9 cellular contexts compared by ENCODE assay signal in the genomic region with DNA sequence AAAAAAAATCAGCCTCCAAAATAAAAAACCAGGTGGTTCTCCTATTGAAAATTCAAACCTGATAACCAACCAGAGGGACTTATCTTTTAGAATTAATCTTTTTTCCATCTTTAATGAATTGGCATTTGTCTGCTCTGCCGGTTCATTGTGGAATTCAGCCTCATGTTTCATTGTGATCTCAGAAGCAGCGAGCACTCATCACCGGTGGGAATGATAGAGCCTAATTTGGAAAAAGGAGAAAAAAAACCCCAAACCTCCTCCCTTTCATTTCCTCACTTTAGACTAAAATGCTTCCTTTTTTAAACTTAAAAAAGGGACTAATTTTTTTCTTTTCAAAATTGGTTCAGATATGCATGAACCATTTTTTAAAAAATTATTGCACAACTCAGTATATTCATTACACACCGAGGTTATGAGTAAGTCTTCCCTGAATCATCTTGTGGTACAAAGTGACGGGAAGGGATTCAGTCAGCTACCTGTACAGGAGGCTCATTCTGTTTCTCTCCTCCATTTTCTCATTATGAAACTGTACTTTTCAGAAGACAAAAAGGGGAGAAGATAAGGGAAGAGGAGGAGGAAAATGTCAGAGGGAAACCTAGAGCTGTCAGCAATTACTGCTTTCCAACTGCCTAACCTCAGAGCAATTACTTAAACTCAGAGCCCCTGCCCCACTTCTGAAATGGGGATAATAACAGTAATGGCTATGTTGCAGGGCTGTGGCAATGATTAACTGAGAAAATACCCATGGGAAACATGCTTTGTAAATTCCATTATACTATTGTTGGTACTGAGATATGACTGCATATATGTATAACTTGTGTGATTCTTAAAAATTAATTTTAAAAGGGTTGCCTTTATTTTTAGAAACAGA. TPM values are rescaled to one million over a fixed set of nuclear protein-coding genes. Genes with fewer than 3 reads are reported as not detected.
A peak's percentile ranks its signal among the peaks of the same experiment; 100 is the strongest.
DNase-seq lines count a peak whose midpoint lies in the region; ATAC-seq, FAIRE-seq and TF ChIP-seq lines count a peak whose summit lies in the region.
"Had no signal": no experiment of that assay in that cellular context is flagged by ENCODE, and none has a peak within 500 bp of the region (broad histone marks: within the 10 kb centered on the region; RNA-seq: fewer than 3 reads in every experiment).

No MANE protein-coding gene starts in this region.

- ATAC-seq in A549 (peak; percentile 74 to 88), GM19035 (IDR thresholded peaks at IDR 0.05; ENCODE audit: unreplicated experiment) (peak; percentile 65), HG03280 (IDR thresholded peaks at IDR 0.05; ENCODE audit: unreplicated experiment) (peak; percentile 69)

- peaks cover 52% of the 10 kb centered on the region for H3K4me1 Mint-ChIP-seq in stimulated activated naive CD8-positive, alpha-beta T cell treated with anti-CD3 and anti-CD28 coated beads, Interleukin-15, Interleukin-2, amounts not matched to agents 100 ng/mL and 50 ng/mL, for 24 hours (ENCODE audit: low read depth)

- no peaks in the 10 kb centered on the region for H3K9me3 ChIP-seq in A549

- DNase-seq in A549 (ENCODE audit: low read depth in 1 of 2, low spot score in 1 of 2) = peak; percentile 32 to 43
- DNase-seq in amniotic stem cell (lab: John Stamatoyannopoulos, UW) = peak; percentile 50
- DNase-seq in GM12891 (ENCODE audit: insufficient read length, low spot score) = no peak
- no peak for DNase-seq in GF-D8 (lab: John Stamatoyannopoulos, UW)
- DNase-seq in SW480 (ENCODE audit: low spot score) = no peak
- DNase-seq: naive B cell had no signal

- H3K9me3 Mint-ChIP-seq in stimulated activated naive CD8-positive, alpha-beta T cell treated with anti-CD3 and anti-CD28 coated beads, Interleukin-15, Interleukin-2, amounts not matched to agents 100 ng/mL and 50 ng/mL, for 24 hours = no peaks in the 10 kb centered on the region

- H3K36me3 Mint-ChIP-seq in stimulated activated naive CD8-positive, alpha-beta T cell treated with anti-CD3 and anti-CD28 coated beads, Interleukin-15, Interleukin-2, amounts not matched to agents 100 ng/mL and 50 ng/mL, for 24 hours (ENCODE audit: low read depth) = peaks cover 19% of the 10 kb centered on the region

- peak overlapping the region; percentile 58 to 78 for H3K27ac ChIP-seq in A549

- 22% methylated on average over 5 of the region's 5 CpGs for WGBS in A549 (ENCODE audit: missing lambda C conversion rate)

- no peak for TF ChIP-seq POLR2A in A549 (IDR thresholded peaks at IDR 0.05; ENCODE audit: low read length)
- TF ChIP-seq POLR2A in GM12891 (IDR thresholded peaks at IDR 0.05; ENCODE audit: low read depth, low read length) = no peak

- POLR2A ChIA-PET in A549 (lab: Yijun Ruan, JAX) = interaction anchor here (0.6 to 1.0 kb wide), 3 partner anchors 12 to 157 kb away, joined by 3 read pairs; no protein-coding TSS in a partner anchor

- TF ChIP-seq EP300 in A549 (IDR thresholded peaks at IDR 0.05) = no peak

- H3K4me3 Mint-ChIP-seq in stimulated activated naive CD8-positive, alpha-beta T cell treated with anti-CD3 and anti-CD28 coated beads, Interleukin-15, Interleukin-2, amounts not matched to agents 100 ng/mL and 50 ng/mL, for 24 hours = peak overlapping the region; percentile 24
- H3K4me3 Mint-ChIP-seq: naive B cell had no signal

- peaks cover 64% of the 10 kb centered on the region for H3K4me1 ChIP-seq in A549

- CTCF ChIA-PET in A549 (lab: Yijun Ruan, JAX) = no interaction called here

- no peaks in the 10 kb centered on the region for H3K27me3 Mint-ChIP-seq in stimulated activated naive CD8-positive, alpha-beta T cell treated with anti-CD3 and anti-CD28 coated beads, Interleukin-15, Interleukin-2, amounts not matched to agents 100 ng/mL and 50 ng/mL, for 24 hours
- H3K27me3 Mint-ChIP-seq: naive B cell had no signal

- no peak for TF ChIP-seq CTCF in A549 (IDR thresholded peaks at IDR 0.05)

- H3K27ac Mint-ChIP-seq in stimulated activated naive CD8-positive, alpha-beta T cell treated with anti-CD3 and anti-CD28 coated beads, Interleukin-15, Interleukin-2, amounts not matched to agents 100 ng/mL and 50 ng/mL, for 24 hours = peak overlapping the region; percentile 84

- peak overlapping the region; percentile 53 for H3K4me2 ChIP-seq in A549

- H3K4me3 ChIP-seq in A549 = no peak overlapping the region

- FAIRE-seq in A549 (lab: Jason Lieb, UNC) = no peak
- no peak for FAIRE-seq in GM12891 (lab: Jason Lieb, UNC)

- no peak for TF ChIP-seq RAD21 in A549 (conservative IDR thresholded peaks at IDR 0.05 in 1 of 2, IDR thresholded peaks at IDR 0.05 in 1 of 2)

TF ChIP-seq in A549, 52 proteins besides CTCF, POLR2A, EP300 and RAD21:
- peak; percentile 89 to 94 for TF ChIP-seq CEBPB (IDR thresholded peaks at IDR 0.05)
- TF ChIP-seq BHLHE40 (IDR thresholded peaks at IDR 0.05; ENCODE audit: low read depth, low read length) = no peak
- no peak for TF ChIP-seq ZNF302 (CRISPR knock-in tag; IDR thresholded peaks at IDR 0.05)
- no peak for TF ChIP-seq CHD2 (IDR thresholded peaks at IDR 0.05; ENCODE audit: low read length, partially characterized antibody)
- TF ChIP-seq FOSL2 (IDR thresholded peaks at IDR 0.05) = peak; percentile 74
- TF ChIP-seq FOSL2 (CRISPR knock-in tag; IDR thresholded peaks at IDR 0.05) = peak; percentile 72
- TF ChIP-seq JUNB (IDR thresholded peaks at IDR 0.05) = peak; percentile 67
- TF ChIP-seq SMC3 (IDR thresholded peaks at IDR 0.05) = 0 out of 3 replicates have a peak, but pooled peaks have one; percentile 12

TF ChIP-seq in GM12891, 5 proteins besides CTCF, POLR2A, EP300 and RAD21:
- TF ChIP-seq POLR2AphosphoS5 (IDR thresholded peaks at IDR 0.05; ENCODE audit: low read depth, low read length) (no peak), SPI1 (IDR thresholded peaks at IDR 0.05; ENCODE audit: low read depth, low read length) (no peak), TAF1 (IDR thresholded peaks at IDR 0.05; ENCODE audit: low read depth, low read length) (no peak), PAX5 (IDR thresholded peaks at IDR 0.05; ENCODE audit: insufficient read depth, low read length, severe bottlenecking) (no peak), POU2F2 (IDR thresholded peaks at IDR 0.05; ENCODE audit: low read depth, low read length) (no peak)

RNA-seq across cellular contexts. Expression of a gene that starts 23.9 kb away (rescaled TPM):
- polyA plus RNA-seq in A549 (2011; rRNA removed) (156 and 215 TPM in 2 replicates), A549 (2017; fragmentation: RNase III; extraction: RNeasy Plus Mini Kit Qiagen cat#74134 plus additional on column Dnase treatment) (110 to 123 TPM (median 118 TPM) in 3 replicates)
- polyA plus RNA-seq in A549 (2012; cell fraction: cytosol; rRNA removed) = 73.3 and 84.8 TPM in 2 replicates
- 83.6 and 89.7 TPM in 2 replicates for polyA plus RNA-seq in A549 (2012; cell fraction: nucleus; rRNA removed)
- polyA minus RNA-seq in A549 (2011; rRNA and poly(A)+ RNA removed) = 408 and 422 TPM in 2 replicates
- 10.5 TPM for polyA plus RNA-seq in GM12891 (2012; ENCODE audit: low read depth, missing spikeins)

Comparison
In these comparisons a context has a peak if more than half of its experiments do, and no peak if none do; other contexts are left out.
1. DNase-seq: peak in A549 (2 of 2) and amniotic stem cell (single experiment); none in GM12891 (single experiment), GF-D8 (single experiment) and SW480 (single experiment).
2. Peak in every context shown above with its lines, with median percentiles within 50 percentile points of each other: ATAC-seq.